Comparison of ENCODE assay signal across 25 cellular contexts in the genomic region with DNA sequence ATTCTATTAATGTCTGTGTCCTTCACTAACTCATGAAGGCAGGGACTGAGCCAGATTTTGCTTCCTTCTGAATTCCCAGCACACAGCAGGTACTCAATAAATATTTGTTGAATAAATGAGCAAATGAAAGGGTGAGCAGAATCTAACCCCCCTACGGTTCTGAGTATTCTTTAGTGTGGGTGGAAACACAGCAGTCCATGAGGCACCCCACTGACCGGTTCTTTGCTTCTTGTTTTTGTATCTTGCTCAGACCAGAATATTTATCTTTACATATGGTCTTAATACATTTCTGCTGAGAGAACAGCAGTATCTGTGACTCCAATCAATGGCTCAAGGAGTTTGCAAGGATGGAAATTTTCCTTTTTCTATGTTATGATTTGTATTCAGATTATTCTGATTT.
DNase-seq lines count a peak whose midpoint lies in the region; TF ChIP-seq lines count a peak whose summit lies in the region.
"Had no signal": no experiment of that assay in that cellular context is flagged by ENCODE, and none has a peak within 500 bp of the region (broad histone marks: within the 10 kb centered on the region; RNA-seq: fewer than 3 reads in every experiment).

No MANE protein-coding gene starts in this region.

- H3K4me3 Mint-ChIP-seq in type B pancreatic cell: no peak overlapping the region
- H3K4me3 Mint-ChIP-seq: activated CD4-positive, alpha-beta memory T cell treated with anti-CD3 and anti-CD28 coated beads for 36 hours; activated naive CD4-positive, alpha-beta T cell treated with anti-CD3 and anti-CD28 coated beads for 36 hours; CD14-positive monocyte; H9; naive thymus-derived CD8-positive, alpha-beta T cell; T-helper 17 cell had no signal

- H3K4me1 Mint-ChIP-seq in type B pancreatic cell (ENCODE audit: unreplicated experiment): peaks cover 13% of the 10 kb centered on the region
- H3K4me1 Mint-ChIP-seq: H9, T-helper 17 cell had no signal

- peaks cover 6% of the 10 kb centered on the region for H3K36me3 Mint-ChIP-seq in type B pancreatic cell
- H3K36me3 Mint-ChIP-seq: activated CD4-positive, alpha-beta memory T cell treated with anti-CD3 and anti-CD28 coated beads for 36 hours; naive thymus-derived CD8-positive, alpha-beta T cell had no signal

- H3K27ac Mint-ChIP-seq in type B pancreatic cell: no peak overlapping the region
- H3K27ac Mint-ChIP-seq: activated CD4-positive, alpha-beta memory T cell treated with anti-CD3 and anti-CD28 coated beads for 36 hours; activated naive CD4-positive, alpha-beta T cell treated with anti-CD3 and anti-CD28 coated beads for 36 hours; CD14-positive monocyte; H9; naive thymus-derived CD8-positive, alpha-beta T cell; T-helper 17 cell had no signal

- no peak overlapping the region for H3K9ac ChIP-seq in HUES48 (ENCODE audit: low read depth, low read length)

- peaks cover 11% of the 10 kb centered on the region; the same call in 1 of the 2 replicates for H3K4me1 ChIP-seq in HUES48 (ENCODE audit: control insufficient read depth, insufficient read depth, low read length)
- peaks cover 0 to 50% (median 39%) of the 10 kb centered on the region in 4 donors for H3K4me1 ChIP-seq in sigmoid colon

- intact Hi-C loops in sigmoid colon (cut with DNase I): no loop called here

- H3K9me3 Mint-ChIP-seq in type B pancreatic cell: peaks cover 13% of the 10 kb centered on the region
- H3K9me3 Mint-ChIP-seq: activated CD4-positive, alpha-beta memory T cell treated with anti-CD3 and anti-CD28 coated beads for 36 hours; activated naive CD4-positive, alpha-beta T cell treated with anti-CD3 and anti-CD28 coated beads for 36 hours; H9; naive thymus-derived CD8-positive, alpha-beta T cell had no signal

- no peak for TF ChIP-seq EP300 in sigmoid colon (IDR thresholded peaks at IDR 0.05)

- no peak overlapping the region for H3K4me3 ChIP-seq in HUES48 (ENCODE audit: low read depth, low read length)
- H3K4me3 ChIP-seq in astrocyte of the spinal cord (ENCODE audit: low read depth, low read length): no peak overlapping the region
- no peak overlapping the region for H3K4me3 ChIP-seq in sigmoid colon
- H3K4me3 ChIP-seq: adrenal gland, breast epithelium, gastroesophageal sphincter, lower lobe of right lung, SK-N-MC, tibial nerve had no signal

- no peak for TF ChIP-seq POLR2A in sigmoid colon (IDR thresholded peaks at IDR 0.05)

- H3K36me3 ChIP-seq in HUES48 (ENCODE audit: control insufficient read depth, insufficient read depth, low read length) (no peaks in the 10 kb centered on the region), sigmoid colon (no peaks in the 10 kb centered on the region)
- H3K36me3 ChIP-seq: adrenal gland, breast epithelium, gastroesophageal sphincter, lower lobe of right lung, tibial nerve had no signal

- WGBS in sigmoid colon, 2 donors: 52 to 78% methylated on average over 2 of the region's 2 CpGs

- TF ChIP-seq CTCF in astrocyte of the spinal cord (IDR thresholded peaks at IDR 0.05; ENCODE audit: low read depth, low read length) (no peak), sigmoid colon (IDR thresholded peaks at IDR 0.05) (no peak), type B pancreatic cell (conservative IDR thresholded peaks at IDR 0.05) (no peak)

- peaks cover 33% of the 10 kb centered on the region for H3K27me3 ChIP-seq in HUES48 (ENCODE audit: control insufficient read depth, insufficient read depth, low read length)
- H3K27me3 ChIP-seq in sigmoid colon: no peaks in the 10 kb centered on the region
- H3K27me3 ChIP-seq: adrenal gland, breast epithelium, gastroesophageal sphincter, tibial nerve had no signal

- H3K27ac ChIP-seq in HUES48 (ENCODE audit: low read depth, low read length) (peak overlapping the region; percentile 49), sigmoid colon (peak overlapping the region in 3 of 4 donors; percentile 30 to 66 (median 51))
- H3K27ac ChIP-seq: adrenal gland, breast epithelium, lower lobe of right lung, SK-N-MC, tibial nerve had no signal

- peaks cover 37% of the 10 kb centered on the region for H3K27me3 Mint-ChIP-seq in type B pancreatic cell
- H3K27me3 Mint-ChIP-seq: activated CD4-positive, alpha-beta memory T cell treated with anti-CD3 and anti-CD28 coated beads for 36 hours; naive thymus-derived CD8-positive, alpha-beta T cell; T-helper 17 cell had no signal

- DNase-seq in NCI-H748 (lab: John Stamatoyannopoulos, UW; ENCODE audit: unreplicated experiment) (peak; percentile 86), astrocyte of the spinal cord (ENCODE audit: low read depth, low spot score) (peak; percentile 90), sigmoid colon (no peak), NCI-H2107 treated with DMSO at 0.1 percent for 48 hours (lab: John Stamatoyannopoulos, UW; ENCODE audit: unreplicated experiment) (no peak), hippocampal formation (lab: John Stamatoyannopoulos, UW) (no peak), type B pancreatic cell (ENCODE audit: extremely low spot score, unreplicated experiment) (no peak)
- DNase-seq: activated CD4-positive, alpha-beta memory T cell treated with anti-CD3 and anti-CD28 coated beads for 36 hours; activated CD8-positive, alpha-beta memory T cell treated with anti-CD3 and anti-CD28 coated beads, Interleukin-2, amount 50 U/mL, for 48 hours; activated naive CD4-positive, alpha-beta T cell treated with anti-CD3 and anti-CD28 coated beads for 36 hours; adrenal gland; H9; Karpas-422; lower lobe of right lung; naive thymus-derived CD8-positive, alpha-beta T cell; NCI-H1694 treated with DMSO at 0.1 percent for 48 hours; NCI-H526 treated with DMSO at 0.1 percent for 48 hours; occipital lobe; stimulated activated CD4-positive, alpha-beta T cell treated with anti-CD3 and anti-CD28 coated beads, Interleukin-4, amount 100 ng/mL, for 24 hours; T-helper 17 cell had no signal

- in situ Hi-C loops in astrocyte of the spinal cord (cut with HindIII; ENCODE audit: low sequenced_read_pairs): no loop called here

- H3K9me3 ChIP-seq in HUES48 (ENCODE audit: control insufficient read depth, insufficient read depth, low read length) (no peaks in the 10 kb centered on the region), sigmoid colon (no peaks in the 10 kb centered on the region)
- H3K9me3 ChIP-seq: adrenal gland, breast epithelium, gastroesophageal sphincter, lower lobe of right lung, tibial nerve had no signal

Comparison
In these comparisons a context has a peak if more than half of its experiments do, and no peak if none do; other contexts are left out.
1. DNase-seq: peak in NCI-H748 (single experiment) and astrocyte of the spinal cord (single experiment); none in sigmoid colon (single experiment), NCI-H2107 treated with DMSO at 0.1 percent for 48 hours (single experiment), hippocampal formation (0 of 2) and type B pancreatic cell (single experiment).